22 cellular contexts compared by ENCODE assay signal in the genomic region with DNA sequence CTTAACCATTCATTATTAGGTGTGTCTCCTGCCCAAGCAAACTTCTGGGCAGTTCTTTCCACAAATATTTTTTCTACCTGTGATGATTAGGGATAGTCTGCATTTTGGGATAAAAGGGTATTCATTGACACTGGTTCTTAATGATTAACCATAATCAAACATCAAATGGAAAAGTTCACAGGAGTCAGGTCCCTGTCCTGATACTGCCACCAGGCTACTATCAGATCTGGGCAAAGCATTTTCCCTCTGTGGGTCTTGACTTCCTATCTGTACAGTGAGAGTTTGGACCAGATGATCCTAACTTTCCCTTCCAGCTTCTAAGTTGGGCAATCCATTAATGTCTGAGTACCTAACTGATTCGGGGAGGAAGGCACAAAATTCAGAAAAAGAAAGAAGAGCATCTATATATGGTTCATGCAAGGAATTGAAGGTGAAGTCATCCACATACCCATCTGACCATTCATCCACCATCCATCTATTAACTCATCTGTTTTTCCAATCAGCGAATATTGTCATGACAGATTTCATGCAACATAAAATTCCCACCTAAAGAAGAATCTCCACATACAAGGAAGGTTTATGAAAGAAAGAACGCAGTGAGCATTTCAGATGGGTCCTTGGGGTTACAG.
"Had no signal": no experiment of that assay in that cellular context is flagged by ENCODE, and none has a peak within 500 bp of the region (broad histone marks: within the 10 kb centered on the region; RNA-seq: fewer than 3 reads in every experiment).

No MANE protein-coding gene starts in this region.

- H3K27ac ChIP-seq: breast epithelium had no signal

- H3K4me1 ChIP-seq: breast epithelium had no signal

- ATAC-seq: activated CD4-positive, CD25-positive, alpha-beta regulatory T cell treated with anti-CD3 and anti-CD28 coated beads, Interleukin-2, amount 50 U/mL, for 24 hours; activated CD8-positive, alpha-beta T cell treated with anti-CD3 and anti-CD28 coated beads, Interleukin-2, amount 10 ng/mL, durations not matched to agents 7 days and 5 days had no signal

- DNase-seq: activated CD4-positive, alpha-beta T cell treated with anti-CD3 and anti-CD28 coated beads for 4 hours; activated CD4-positive, alpha-beta T cell treated with anti-CD3 and anti-CD28 coated beads, Interleukin-2, amount 50 U/mL, for 4 hours; activated CD8-positive, alpha-beta memory T cell treated with anti-CD3 and anti-CD28 coated beads, Interleukin-2, amount 50 U/mL, for 48 hours; activated CD8-positive, alpha-beta T cell treated with anti-CD3 and anti-CD28 coated beads, Interleukin-2, amount 10 ng/mL, durations not matched to agents 7 days and 5 days; activated naive CD4-positive, alpha-beta T cell treated with anti-CD3 and anti-CD28 coated beads, Interleukin-2, amount 50 U/mL, for 16 hours; activated T-cell treated with anti-CD3 and anti-CD28 coated beads, Interleukin-2, amount 50 U/mL, for 1 hour; aorta; caudate nucleus; MG63; MV-4-11; NCI-H1092 treated with DMSO at 0.1 percent for 48 hours; NCI-H1417 treated with DMSO at 0.1 percent for 48 hours; NCI-H1694 treated with DMSO at 0.1 percent for 48 hours; NCI-H2029 treated with DMSO at 0.1 percent for 48 hours; NCI-H345; NCI-H510A; NCI-H526 treated with DMSO at 0.1 percent for 48 hours; SIG-M5; SW 1271 had no signal

- H3K27ac Mint-ChIP-seq: activated CD8-positive, alpha-beta T cell treated with anti-CD3 and anti-CD28 coated beads, Interleukin-2, amount 10 ng/mL, durations not matched to agents 7 days and 5 days; T-helper 1 cell treated with Interleukin-12 subunit alpha and Interleukin-12 subunit beta and Interleukin-4 antibody, amounts not matched to agents 30 μg/mL and 1 μg/mL, for 36 hours had no signal

- H3K36me3 ChIP-seq: breast epithelium, MG63 had no signal

- H3K9me3 ChIP-seq: breast epithelium, MG63 had no signal

- H3K4me3 Mint-ChIP-seq: activated CD8-positive, alpha-beta T cell treated with anti-CD3 and anti-CD28 coated beads, Interleukin-2, amount 10 ng/mL, durations not matched to agents 7 days and 5 days; T-helper 1 cell treated with Interleukin-12 subunit alpha and Interleukin-12 subunit beta and Interleukin-4 antibody, amounts not matched to agents 30 μg/mL and 1 μg/mL, for 36 hours had no signal

- H3K9me3 Mint-ChIP-seq: T-helper 1 cell treated with Interleukin-12 subunit alpha and Interleukin-12 subunit beta and Interleukin-4 antibody, amounts not matched to agents 30 μg/mL and 1 μg/mL, for 36 hours had no signal

- H3K27me3 ChIP-seq: breast epithelium, MG63 had no signal

- H3K4me3 ChIP-seq: breast epithelium, MG63 had no signal
